ENCODE assay signal across 2 cellular contexts in genomic region chr12:55842681-55843429, GRCh38.
TF ChIP-seq lines count a peak whose summit lies in the region.

TSS of gene MMP19 (minus strand) at chr12:55842936. CDS start at chr12:55842830, 106 bp downstream.

TF ChIP-seq in HEK293, 187 proteins besides CTCF, POLR2A, EP300 and RAD21 (continued from another document):
- TF ChIP-seq ZBTB49 (tag by site-specific recombination; IDR thresholded peaks at IDR 0.05; ENCODE audit: low read depth) (no peak), ZNF174 (tag by site-specific recombination; IDR thresholded peaks at IDR 0.05) (no peak), FEZF1 (tag by site-specific recombination; IDR thresholded peaks at IDR 0.05) (no peak)
TF ChIP-seq in HEK293: peak in this region for 1.

TF ChIP-seq in WTC11, 78 proteins besides CTCF, POLR2A, EP300 and RAD21 (continued from another document):
- TF ChIP-seq, protein P1, sequence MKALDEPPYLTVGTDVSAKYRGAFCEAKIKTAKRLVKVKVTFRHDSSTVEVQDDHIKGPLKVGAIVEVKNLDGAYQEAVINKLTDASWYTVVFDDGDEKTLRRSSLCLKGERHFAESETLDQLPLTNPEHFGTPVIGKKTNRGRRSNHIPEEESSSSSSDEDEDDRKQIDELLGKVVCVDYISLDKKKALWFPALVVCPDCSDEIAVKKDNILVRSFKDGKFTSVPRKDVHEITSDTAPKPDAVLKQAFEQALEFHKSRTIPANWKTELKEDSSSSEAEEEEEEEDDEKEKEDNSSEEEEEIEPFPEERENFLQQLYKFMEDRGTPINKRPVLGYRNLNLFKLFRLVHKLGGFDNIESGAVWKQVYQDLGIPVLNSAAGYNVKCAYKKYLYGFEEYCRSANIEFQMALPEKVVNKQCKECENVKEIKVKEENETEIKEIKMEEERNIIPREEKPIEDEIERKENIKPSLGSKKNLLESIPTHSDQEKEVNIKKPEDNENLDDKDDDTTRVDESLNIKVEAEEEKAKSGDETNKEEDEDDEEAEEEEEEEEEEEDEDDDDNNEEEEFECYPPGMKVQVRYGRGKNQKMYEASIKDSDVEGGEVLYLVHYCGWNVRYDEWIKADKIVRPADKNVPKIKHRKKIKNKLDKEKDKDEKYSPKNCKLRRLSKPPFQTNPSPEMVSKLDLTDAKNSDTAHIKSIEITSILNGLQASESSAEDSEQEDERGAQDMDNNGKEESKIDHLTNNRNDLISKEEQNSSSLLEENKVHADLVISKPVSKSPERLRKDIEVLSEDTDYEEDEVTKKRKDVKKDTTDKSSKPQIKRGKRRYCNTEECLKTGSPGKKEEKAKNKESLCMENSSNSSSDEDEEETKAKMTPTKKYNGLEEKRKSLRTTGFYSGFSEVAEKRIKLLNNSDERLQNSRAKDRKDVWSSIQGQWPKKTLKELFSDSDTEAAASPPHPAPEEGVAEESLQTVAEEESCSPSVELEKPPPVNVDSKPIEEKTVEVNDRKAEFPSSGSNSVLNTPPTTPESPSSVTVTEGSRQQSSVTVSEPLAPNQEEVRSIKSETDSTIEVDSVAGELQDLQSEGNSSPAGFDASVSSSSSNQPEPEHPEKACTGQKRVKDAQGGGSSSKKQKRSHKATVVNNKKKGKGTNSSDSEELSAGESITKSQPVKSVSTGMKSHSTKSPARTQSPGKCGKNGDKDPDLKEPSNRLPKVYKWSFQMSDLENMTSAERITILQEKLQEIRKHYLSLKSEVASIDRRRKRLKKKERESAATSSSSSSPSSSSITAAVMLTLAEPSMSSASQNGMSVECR (CRISPR knock-in tag; IDR thresholded peaks at IDR 0.05; ENCODE audit: borderline replicate concordance) = no peak
- TF ChIP-seq NFE2L1 (CRISPR knock-in tag; IDR thresholded peaks at IDR 0.05) (no peak), KAT7 (CRISPR knock-in tag; IDR thresholded peaks at IDR 0.05; ENCODE audit: borderline replicate concordance) (no peak), NFATC4 (CRISPR knock-in tag; IDR thresholded peaks at IDR 0.05) (no peak), FOXJ3 (CRISPR knock-in tag; IDR thresholded peaks at IDR 0.05; ENCODE audit: borderline replicate concordance) (no peak), NR1H2 (CRISPR knock-in tag; IDR thresholded peaks at IDR 0.05) (no peak), CREB1 (CRISPR knock-in tag; IDR thresholded peaks at IDR 0.05) (no peak), CREM (CRISPR knock-in tag; IDR thresholded peaks at IDR 0.05) (no peak), ESRRA (CRISPR knock-in tag; IDR thresholded peaks at IDR 0.05; ENCODE audit: borderline replicate concordance) (no peak), TP53 (CRISPR knock-in tag; IDR thresholded peaks at IDR 0.05) (no peak), ZSCAN18 (CRISPR knock-in tag; IDR thresholded peaks at IDR 0.05) (no peak)
- TF ChIP-seq, protein P2, sequence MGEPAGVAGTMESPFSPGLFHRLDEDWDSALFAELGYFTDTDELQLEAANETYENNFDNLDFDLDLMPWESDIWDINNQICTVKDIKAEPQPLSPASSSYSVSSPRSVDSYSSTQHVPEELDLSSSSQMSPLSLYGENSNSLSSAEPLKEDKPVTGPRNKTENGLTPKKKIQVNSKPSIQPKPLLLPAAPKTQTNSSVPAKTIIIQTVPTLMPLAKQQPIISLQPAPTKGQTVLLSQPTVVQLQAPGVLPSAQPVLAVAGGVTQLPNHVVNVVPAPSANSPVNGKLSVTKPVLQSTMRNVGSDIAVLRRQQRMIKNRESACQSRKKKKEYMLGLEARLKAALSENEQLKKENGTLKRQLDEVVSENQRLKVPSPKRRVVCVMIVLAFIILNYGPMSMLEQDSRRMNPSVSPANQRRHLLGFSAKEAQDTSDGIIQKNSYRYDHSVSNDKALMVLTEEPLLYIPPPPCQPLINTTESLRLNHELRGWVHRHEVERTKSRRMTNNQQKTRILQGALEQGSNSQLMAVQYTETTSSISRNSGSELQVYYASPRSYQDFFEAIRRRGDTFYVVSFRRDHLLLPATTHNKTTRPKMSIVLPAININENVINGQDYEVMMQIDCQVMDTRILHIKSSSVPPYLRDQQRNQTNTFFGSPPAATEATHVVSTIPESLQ (CRISPR knock-in tag; IDR thresholded peaks at IDR 0.05) = no peak
